ENCODE assay signal across 8 cellular contexts in the genomic region with DNA sequence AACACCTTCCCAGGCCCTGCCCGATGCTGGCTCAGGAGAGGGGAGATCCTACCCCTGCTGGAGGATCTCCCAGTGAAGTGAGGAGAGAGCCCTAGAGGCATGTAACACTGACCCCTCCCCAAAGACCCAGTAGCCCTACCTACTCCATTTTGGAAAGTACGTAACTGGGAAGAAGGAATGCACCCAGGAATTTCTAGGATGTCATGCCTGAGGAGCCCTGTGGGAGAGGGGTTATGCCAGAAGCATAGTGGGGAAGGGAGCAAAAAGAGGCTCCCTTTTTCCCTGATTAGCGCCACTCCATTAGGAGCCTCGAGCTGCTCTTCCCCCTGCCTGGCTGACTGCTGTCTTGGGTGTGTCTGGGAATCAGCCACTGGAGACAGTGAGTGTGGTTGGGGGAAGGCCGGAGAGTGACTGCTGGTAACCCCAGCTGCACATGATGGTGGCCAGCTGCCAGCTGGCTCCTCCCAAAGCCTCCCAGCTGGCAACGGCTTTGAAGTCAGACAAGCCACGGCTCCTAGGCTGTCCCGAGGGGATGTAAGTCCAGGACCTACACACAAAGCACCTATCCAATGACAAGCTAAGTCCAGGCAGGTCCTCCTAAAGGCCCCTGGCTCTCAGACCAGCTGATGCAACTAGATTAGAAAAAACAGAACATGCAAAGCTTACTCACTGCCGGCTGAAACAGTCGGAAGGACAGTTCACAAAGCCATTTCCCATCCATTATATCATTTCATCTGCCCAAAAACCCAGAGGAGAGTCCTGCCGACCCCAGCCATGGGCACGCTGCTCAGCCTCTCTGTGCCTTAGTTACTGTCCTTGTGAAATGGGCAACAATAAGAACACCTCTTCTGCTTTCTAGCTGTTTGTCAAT.
DNase-seq lines count a peak whose midpoint lies in the region; ATAC-seq, FAIRE-seq and TF ChIP-seq lines count a peak whose summit lies in the region.

No MANE protein-coding gene starts in this region.

- H2AK5ac ChIP-seq in mesenchymal stem cell (ENCODE audit: low read length, severe bottlenecking), result peak overlapping the region; percentile 99

- WGBS in mesenchymal stem cell, result 21% methylated on average over 11 of the region's 12 CpGs
- WGBS in tibial nerve, 2 donors, result 14 to 17% methylated on average over 11 to 12 of the region's 12 CpGs

- peak; percentile 61 to 93 for TF ChIP-seq EP300 in tibial nerve (IDR thresholded peaks at IDR 0.05)

- peak overlapping the region in 1 of 2 experiments; percentile 99 for H3K14ac ChIP-seq in mesenchymal stem cell (ENCODE audit: low read length in 2 of 2)

- H4K91ac ChIP-seq in mesenchymal stem cell (ENCODE audit: low read length), result peak overlapping the region; percentile 100

- DNase-seq in GDM1 (lab: John Stamatoyannopoulos, UW) (peak; percentile 50), LoVo (ENCODE audit: low spot score) (peak; percentile 89), RCC 7860 (ENCODE audit: low spot score) (peak; percentile 99), mesenchymal stem cell (peak; percentile 99), tibial nerve (ENCODE audit: low spot score in 2 of 2) (peak; percentile 86 to 88), DMS114 treated with DMSO at 0.1 percent for 48 hours (lab: John Stamatoyannopoulos, UW; ENCODE audit: unreplicated experiment) (no peak)

- peak overlapping the region; percentile 99 to 100 for H3K18ac ChIP-seq in mesenchymal stem cell (ENCODE audit: low read depth in 1 of 2, low read length in 2 of 2)

- H2BK15ac ChIP-seq in mesenchymal stem cell (ENCODE audit: low read depth, poor library complexity, severe bottlenecking), result peak overlapping the region; percentile 87

- H3K36me3 ChIP-seq in endocrine pancreas (ENCODE audit: control insufficient read depth, insufficient read depth, low read length) (no peaks in the 10 kb centered on the region), mesenchymal stem cell (ENCODE audit: control insufficient read depth in 1 of 2, insufficient read depth in 2 of 2, low read depth in 1 of 2, low read length in 2 of 2) (no peaks in the 10 kb centered on the region), tibial nerve (no peaks in the 10 kb centered on the region)

- H3K4me2 ChIP-seq in mesenchymal stem cell (ENCODE audit: low read length, poor library complexity, severe bottlenecking), result no peak overlapping the region

- H3K9ac ChIP-seq in endocrine pancreas (ENCODE audit: control insufficient read depth, insufficient read depth, low read length) (peak overlapping the region; percentile 1), mesenchymal stem cell (ENCODE audit: low read length) (peak overlapping the region; percentile 80)

- H3K9me3 ChIP-seq in endocrine pancreas (ENCODE audit: control insufficient read depth, low read length), result no peaks in the 10 kb centered on the region
- H3K9me3 ChIP-seq in mesenchymal stem cell (ENCODE audit: control insufficient read depth, low read length), result peaks cover 7% of the 10 kb centered on the region
- peaks cover 0 to 7% (median 0%) of the 10 kb centered on the region in 4 donors for H3K9me3 ChIP-seq in tibial nerve

- H3K4me1 ChIP-seq in endocrine pancreas (ENCODE audit: control insufficient read depth, insufficient read depth, low read length), result no peaks in the 10 kb centered on the region
- peaks cover 22% of the 10 kb centered on the region for H3K4me1 ChIP-seq in mesenchymal stem cell (ENCODE audit: control insufficient read depth, insufficient read depth, low read depth, low read length)
- peaks cover 3 to 35% (median 22%) of the 10 kb centered on the region in 4 donors for H3K4me1 ChIP-seq in tibial nerve

- peak overlapping the region; percentile 23 for H2AFZ ChIP-seq in mesenchymal stem cell (ENCODE audit: low read depth, low read length)

- H4K8ac ChIP-seq in mesenchymal stem cell (ENCODE audit: low read length), result peak overlapping the region; percentile 96

- peak overlapping the region; percentile 100 for H3K4ac ChIP-seq in mesenchymal stem cell (ENCODE audit: low read depth in 1 of 2, low read length in 2 of 2)

- peak; percentile 97 for FAIRE-seq in RCC 7860 (lab: Jason Lieb, UNC)

- H3K4me3 ChIP-seq in endocrine pancreas (ENCODE audit: control insufficient read depth, insufficient read depth, low read length) (no peak overlapping the region), mesenchymal stem cell (ENCODE audit: insufficient read depth in 1 of 2, low read depth in 1 of 2, low read length in 2 of 2) (peak overlapping the region in 1 of 2 experiments; percentile 28), tibial nerve (peak overlapping the region in 1 of 4 donors; percentile 9)

- H2BK12ac ChIP-seq in mesenchymal stem cell (ENCODE audit: low read length in 2 of 2), result peak overlapping the region; percentile 98 to 100

- TF ChIP-seq CTCF in tibial nerve (IDR thresholded peaks at IDR 0.05), result peak in 2 of 5 experiments; percentile 17 to 46

- H3K79me1 ChIP-seq in mesenchymal stem cell (replicated peaks; ENCODE audit: low read length, poor library complexity, severe bottlenecking), result no peaks in the 10 kb centered on the region

- H3K27me3 ChIP-seq in endocrine pancreas (ENCODE audit: control insufficient read depth, insufficient read depth, low read length) (no peaks in the 10 kb centered on the region), mesenchymal stem cell (ENCODE audit: control insufficient read depth in 1 of 2, insufficient read depth in 1 of 2, low read length in 2 of 2) (no peaks in the 10 kb centered on the region), tibial nerve (no peaks in the 10 kb centered on the region)

- H3K27ac ChIP-seq in mesenchymal stem cell (ENCODE audit: low read length, poor library complexity, severe bottlenecking), result peak overlapping the region; percentile 97
- H3K27ac ChIP-seq in tibial nerve, result peak overlapping the region; percentile 21 to 87 (median 64)

- peak overlapping the region; percentile 98 for H2BK120ac ChIP-seq in mesenchymal stem cell (ENCODE audit: low read depth, low read length)

- peak overlapping the region; percentile 98 for H2BK5ac ChIP-seq in mesenchymal stem cell (ENCODE audit: low read depth, low read length, poor library complexity, severe bottlenecking)

- peak in 1 of 2 donors; percentile 14 for TF ChIP-seq POLR2A in tibial nerve (IDR thresholded peaks at IDR 0.05)

- peak overlapping the region; percentile 65 to 98 for H3K23ac ChIP-seq in mesenchymal stem cell (ENCODE audit: low read length in 2 of 2)

- no peak for ATAC-seq in GM18861 (IDR thresholded peaks at IDR 0.05; ENCODE audit: unreplicated experiment)
